Comparison of ENCODE assay signal across 8 cellular contexts in genomic region chr1:184387871-184388670, GRCh38. TPM values are rescaled to one million over a fixed set of nuclear protein-coding genes. Genes with fewer than 3 reads are reported as not detected.
DNase-seq lines count a peak whose midpoint lies in the region; ATAC-seq and TF ChIP-seq lines count a peak whose summit lies in the region.

No MANE protein-coding gene starts in this region.

- peak overlapping the region; percentile 50 to 80 (median 68) for H3K9ac ChIP-seq in subcutaneous abdominal adipose tissue (ENCODE audit: low read length in 5 of 5)

- H3K27me3 ChIP-seq in ectodermal cell (ENCODE audit: control insufficient read depth, insufficient read depth, low read length, poor library complexity, severe bottlenecking) (no peaks in the 10 kb centered on the region), lung (ENCODE audit: control insufficient read depth, insufficient read depth) (no peaks in the 10 kb centered on the region), subcutaneous abdominal adipose tissue (ENCODE audit: control insufficient read depth in 5 of 5, insufficient read depth in 4 of 5, low read length in 5 of 5) (no peaks in the 10 kb centered on the region)

- ATAC-seq in lung (ENCODE audit: insufficient read depth, low FRiP score): no peak

- H3K4me1 ChIP-seq in ectodermal cell (ENCODE audit: control insufficient read depth, insufficient read depth, low read length): peaks cover 20% of the 10 kb centered on the region
- peaks cover 6 to 28% of the 10 kb centered on the region in 2 donors for H3K4me1 ChIP-seq in lung (ENCODE audit: control insufficient read depth in 2 of 2, insufficient read depth in 2 of 2, low read length in 2 of 2)
- peaks cover 2 to 28% (median 21%) of the 10 kb centered on the region in 5 donors for H3K4me1 ChIP-seq in subcutaneous abdominal adipose tissue (ENCODE audit: control insufficient read depth in 5 of 5, insufficient read depth in 5 of 5, low read length in 5 of 5)

- 2 to 3% methylated on average over 21 to 23 of the region's 23 CpGs for WGBS in ectodermal cell, 2 experiments
- WGBS in lung, 2 donors: 1% methylated on average over 23 of the region's 23 CpGs

- TF ChIP-seq CTCF in HFF-Myc (IDR thresholded peaks at IDR 0.05; ENCODE audit: low read depth, low read length, missing control alignments) (no peak), lung (IDR thresholded peaks at IDR 0.05; ENCODE audit: control extremely low read depth, extremely low read depth) (no peak)

- DNase-seq in C1 segment of cervical spinal cord (lab: John Stamatoyannopoulos, UW) (peak in 8 of 14 donors; percentile 12 to 83 (median 47)), HFF-Myc (ENCODE audit: extremely low read depth, low read depth) (no peak), SW480 (ENCODE audit: low spot score) (peak; percentile 42), lung (ENCODE audit: low spot score) (peak; percentile 38), mesenteric fat pad (ENCODE audit: low spot score) (no peak)
- DNase-seq in stimulated activated naive CD4-positive, alpha-beta T cell treated with Interleukin-2 at 50 U/mL for 16 hours (lab: John Stamatoyannopoulos, UW): no peak

- H3K27ac ChIP-seq in ectodermal cell (ENCODE audit: insufficient read depth, low read depth, low read length, poor library complexity, severe bottlenecking) (no peak overlapping the region), lung (ENCODE audit: low read depth in 1 of 2, low read length in 1 of 2) (peak overlapping the region; percentile 88 to 91), subcutaneous abdominal adipose tissue (ENCODE audit: low read depth, low read length) (peak overlapping the region; percentile 76)

- H3K36me3 ChIP-seq in ectodermal cell (ENCODE audit: control insufficient read depth, insufficient read depth, low read length) (no peaks in the 10 kb centered on the region), lung (ENCODE audit: control insufficient read depth in 2 of 2, insufficient read depth in 2 of 2, low read length in 2 of 2) (peaks cover 0 to 1% of the 10 kb centered on the region in 2 donors), subcutaneous abdominal adipose tissue (ENCODE audit: control insufficient read depth in 5 of 5, insufficient read depth in 5 of 5, low read length in 5 of 5) (no peaks in the 10 kb centered on the region)

- H3K4me3 ChIP-seq in HFF-Myc (replicated peaks; ENCODE audit: low read depth, low read length) (peak overlapping the region; percentile 74), ectodermal cell (ENCODE audit: insufficient read depth, low read depth, low read length) (peak overlapping the region; percentile 60), lung (peak overlapping the region; percentile 74), subcutaneous abdominal adipose tissue (ENCODE audit: low read depth in 1 of 5, low read length in 5 of 5) (peak overlapping the region; percentile 72 to 88 (median 85))

- H3K9me3 ChIP-seq in ectodermal cell (ENCODE audit: control insufficient read depth, low read length): no peaks in the 10 kb centered on the region
- no peaks in the 10 kb centered on the region for H3K9me3 ChIP-seq in lung (ENCODE audit: control insufficient read depth in 2 of 2, insufficient read depth in 1 of 2, low read length in 1 of 2)
- H3K9me3 ChIP-seq in subcutaneous abdominal adipose tissue (ENCODE audit: control insufficient read depth in 5 of 5, low read length in 5 of 5): no peaks in the 10 kb centered on the region

RNA-seq across cellular contexts. Expression of gene C1orf21, which starts 1.2 kb away (rescaled TPM):
- 61.7 TPM for polyA plus RNA-seq in ectodermal cell (2013, experiment 1 of 4)
- polyA plus RNA-seq in ectodermal cell (2013, experiment 2 of 4): 59.2 TPM
- 40.3 TPM for polyA plus RNA-seq in ectodermal cell (2013, experiment 3 of 4)
- 48.1 TPM for polyA plus RNA-seq in ectodermal cell (2013, experiment 4 of 4)
- 10 to 100 TPM; 50.1 to 59.9 TPM for total RNA-seq in lung
- 10 to 100 TPM; 16.2 to 40.9 TPM for polyA plus RNA-seq in lung
- 49.5 TPM for total RNA-seq in mesenteric fat pad

Comparison
In these comparisons a context has a peak if more than half of its experiments do, and no peak if none do; other contexts are left out.
1. DNase-seq: peak in C1 segment of cervical spinal cord (8 of 14), SW480 (single experiment) and lung (single experiment); none in HFF-Myc (single experiment), mesenteric fat pad (single experiment) and stimulated activated naive CD4-positive, alpha-beta T cell treated with Interleukin-2 at 50 U/mL for 16 hours (single experiment).
2. Peak in every context shown above with its lines, with median percentiles within 50 percentile points of each other: H3K4me3 ChIP-seq.